Comparison of ENCODE assay signal across 8 cellular contexts in genomic region chr18:12990662-12990976, GRCh38. TPM values are rescaled to one million over a fixed set of nuclear protein-coding genes. Genes with fewer than 3 reads are reported as not detected.
DNase-seq lines count a peak whose midpoint lies in the region; ATAC-seq, FAIRE-seq and TF ChIP-seq lines count a peak whose summit lies in the region.

No MANE protein-coding gene starts in this region.

- H3K4me3 ChIP-seq in PC-9 (peak overlapping the region; percentile 83), esophagus muscularis mucosa (peak overlapping the region; percentile 70 to 92 (median 78)), osteoblast (ENCODE audit: insufficient read depth, low read length) (peak overlapping the region; percentile 89)

- peaks cover 49% of the 10 kb centered on the region for H3F3A ChIP-seq in PC-9 (ENCODE audit: insufficient read depth, low read depth)

- CTCF ChIA-PET in activated CD8-positive, alpha-beta memory T cell treated with anti-CD3 and anti-CD28 coated beads, Interleukin-2, amount 10 ng/mL, durations not matched to agents 7 days and 5 days (lab: Charles Lee) = interaction anchor here (0.7 to 2.8 kb wide), 7 partner anchors 10 to 636 kb away, joined by 3 to 11 read pairs (median 4); partner anchors contain the start of gene SEH1L
- CTCF ChIA-PET in PC-9 (lab: Charles Lee) = interaction anchor here (0.6 to 1.3 kb wide), 4 partner anchors 16 to 1275 kb away, joined by 3 to 11 read pairs (median 4); no protein-coding TSS in a partner anchor

- no peak for TF ChIP-seq EP300 in esophagus muscularis mucosa (IDR thresholded peaks at IDR 0.05)

- H3K9me3 Mint-ChIP-seq in activated CD8-positive, alpha-beta memory T cell treated with anti-CD3 and anti-CD28 coated beads, Interleukin-2, amount 10 ng/mL, durations not matched to agents 7 days and 5 days (ENCODE audit: low read depth) = no peaks in the 10 kb centered on the region

- TF ChIP-seq POLR2A in esophagus muscularis mucosa (IDR thresholded peaks at IDR 0.05; ENCODE audit: low read depth) (no peak), GM12891 (IDR thresholded peaks at IDR 0.05; ENCODE audit: low read depth, low read length) (no peak)

- BruUV-seq in PC-9 (replicated peaks; lab: Mats Ljungman, UMichigan) = TSS peak; percentile 95

- 2% methylated on average over 8 of the region's 11 CpGs for WGBS in esophagus muscularis mucosa

- no peaks in the 10 kb centered on the region for H3K27me3 ChIP-seq in PC-9 (ENCODE audit: insufficient read depth, low read depth)
- no peaks in the 10 kb centered on the region for H3K27me3 ChIP-seq in esophagus muscularis mucosa
- no peaks in the 10 kb centered on the region for H3K27me3 ChIP-seq in osteoblast (ENCODE audit: insufficient read depth, low read length)

- H4K20me1 ChIP-seq in PC-9 (ENCODE audit: insufficient read depth) = no peaks in the 10 kb centered on the region
- H4K20me1 ChIP-seq in osteoblast (ENCODE audit: insufficient read depth, low read length) = peaks cover 6% of the 10 kb centered on the region

- peak overlapping the region; percentile 92 for H3K27ac Mint-ChIP-seq in activated CD8-positive, alpha-beta memory T cell treated with anti-CD3 and anti-CD28 coated beads, Interleukin-2, amount 10 ng/mL, durations not matched to agents 7 days and 5 days

- peak overlapping the region; percentile 92 for H2AFZ ChIP-seq in PC-9
- peak overlapping the region; percentile 87 for H2AFZ ChIP-seq in osteoblast (ENCODE audit: low read length)

- no peak for ATAC-seq in activated CD8-positive, alpha-beta memory T cell treated with anti-CD3 and anti-CD28 coated beads, Interleukin-2, amount 10 ng/mL, durations not matched to agents 7 days and 5 days

- H3K4me1 Mint-ChIP-seq in activated CD8-positive, alpha-beta memory T cell treated with anti-CD3 and anti-CD28 coated beads, Interleukin-2, amount 10 ng/mL, durations not matched to agents 7 days and 5 days = peaks cover 21% of the 10 kb centered on the region

- intact Hi-C loops in PC-9 (cut with micrococcal nuclease; ENCODE audit: unreplicated experiment) (no loop called here), esophagus muscularis mucosa (cut with DNase I) (loop anchor here (2.0 kb wide), 1 partner anchor 42 kb away; the partner anchor contains the start of gene SEH1L)

- peaks cover 3% of the 10 kb centered on the region for H3K27me3 Mint-ChIP-seq in activated CD8-positive, alpha-beta memory T cell treated with anti-CD3 and anti-CD28 coated beads, Interleukin-2, amount 10 ng/mL, durations not matched to agents 7 days and 5 days

- H3K9me3 ChIP-seq in PC-9 (ENCODE audit: insufficient read depth, low read depth) = no peaks in the 10 kb centered on the region
- no peaks in the 10 kb centered on the region for H3K9me3 ChIP-seq in esophagus muscularis mucosa
- no peaks in the 10 kb centered on the region for H3K9me3 ChIP-seq in osteoblast (ENCODE audit: low read depth, low read length)

- H3K36me3 ChIP-seq in PC-9 (ENCODE audit: low read depth) = peaks cover 9% of the 10 kb centered on the region; the same call in 1 of the 2 replicates
- H3K36me3 ChIP-seq in esophagus muscularis mucosa = peaks cover 0 to 7% (median 3%) of the 10 kb centered on the region in 4 donors
- H3K36me3 ChIP-seq in osteoblast (ENCODE audit: insufficient read depth, low read length) = no peaks in the 10 kb centered on the region

- POLR2A ChIA-PET in PC-9 (lab: Charles Lee; ENCODE audit: unreplicated experiment) = interaction anchor here (0.6 to 1.2 kb wide), 18 partner anchors 9 to 1156 kb away, joined by 3 to 29 read pairs (median 5); partner anchors contain the start of genes AFG3L2, CEP76, PRELID3A and PSMG2

- no peaks in the 10 kb centered on the region for H3K9me2 ChIP-seq in PC-9 (ENCODE audit: insufficient read depth)

- peaks cover 26% of the 10 kb centered on the region for H3K4me1 ChIP-seq in PC-9 (replicated peaks; ENCODE audit: insufficient read depth)
- H3K4me1 ChIP-seq in esophagus muscularis mucosa = peaks cover 16 to 32% (median 25%) of the 10 kb centered on the region in 4 donors
- H3K4me1 ChIP-seq in osteoblast (ENCODE audit: insufficient read depth, low read length) = peaks cover 19% of the 10 kb centered on the region

- no peak for DNase-seq in activated CD8-positive, alpha-beta memory T cell treated with anti-CD3 and anti-CD28 coated beads, Interleukin-2, amount 10 ng/mL, durations not matched to agents 7 days and 5 days
- DNase-seq in activated CD8-positive, alpha-beta memory T cell treated with anti-CD3 and anti-CD28 coated beads for 24 hours = no peak
- DNase-seq in PC-9 = peak in 1 of 2 experiments; percentile 72
- DNase-seq in esophagus muscularis mucosa (ENCODE audit: extremely low spot score) = no peak
- DNase-seq in osteoblast (ENCODE audit: insufficient read length, low spot score, missing footprints) = no peak
- DNase-seq in stimulated activated CD4-positive, alpha-beta T cell treated with anti-CD3 and anti-CD28 coated beads, Interleukin-12 subunit alpha, Interleukin-12 subunit beta, amount 100 ng/mL, for 4 hours = no peak
- no peak for DNase-seq in GM12891 (ENCODE audit: insufficient read length, low spot score)
- DNase-seq in cerebellum (ENCODE audit: low spot score) = no peak

- peak overlapping the region; percentile 77 for H3K27ac ChIP-seq in PC-9
- peak overlapping the region; percentile 79 to 91 (median 86) for H3K27ac ChIP-seq in esophagus muscularis mucosa (replicated peaks in 1 of 4)
- peak overlapping the region; percentile 81 for H3K27ac ChIP-seq in osteoblast (ENCODE audit: low read depth, low read length)

- no peak for FAIRE-seq in GM12891 (lab: Jason Lieb, UNC)

- peak overlapping the region; percentile 95 for H3K4me2 ChIP-seq in PC-9
- H3K4me2 ChIP-seq in osteoblast (ENCODE audit: insufficient read depth, low read length) = peak overlapping the region; percentile 98

- H3K79me2 ChIP-seq in PC-9 (ENCODE audit: low read depth) (peaks cover 42% of the 10 kb centered on the region), osteoblast (ENCODE audit: insufficient read depth, low read length) (peaks cover 37% of the 10 kb centered on the region)

- peak overlapping the region; percentile 88 for H3K4me3 Mint-ChIP-seq in activated CD8-positive, alpha-beta memory T cell treated with anti-CD3 and anti-CD28 coated beads, Interleukin-2, amount 10 ng/mL, durations not matched to agents 7 days and 5 days

- TF ChIP-seq CTCF in PC-9 (conservative IDR thresholded peaks at IDR 0.05) (no peak), esophagus muscularis mucosa (IDR thresholded peaks at IDR 0.05) (no peak), osteoblast (IDR thresholded peaks at IDR 0.05; ENCODE audit: extremely low read depth, low read depth, low read length) (no peak)

- H3K36me3 Mint-ChIP-seq in activated CD8-positive, alpha-beta memory T cell treated with anti-CD3 and anti-CD28 coated beads, Interleukin-2, amount 10 ng/mL, durations not matched to agents 7 days and 5 days = peaks cover 10% of the 10 kb centered on the region

TF ChIP-seq in GM12891, 5 proteins besides CTCF, POLR2A, EP300 and RAD21:
- TF ChIP-seq SPI1 (IDR thresholded peaks at IDR 0.05; ENCODE audit: low read depth, low read length) = no peak
- TF ChIP-seq POU2F2 (IDR thresholded peaks at IDR 0.05; ENCODE audit: low read depth, low read length) = no peak; the same call in 1 of the 2 replicates
- TF ChIP-seq POLR2AphosphoS5 (IDR thresholded peaks at IDR 0.05; ENCODE audit: low read depth, low read length) = no peak
- no peak for TF ChIP-seq TAF1 (IDR thresholded peaks at IDR 0.05; ENCODE audit: low read depth, low read length)
- TF ChIP-seq PAX5 (IDR thresholded peaks at IDR 0.05; ENCODE audit: insufficient read depth, low read length, severe bottlenecking) = no peak
TF ChIP-seq in GM12891: peak in this region for 0.

RNA-seq across cellular contexts. Expression of gene CEP192, which starts 0.5 kb away (rescaled TPM):
- total RNA-seq in activated CD8-positive, alpha-beta memory T cell treated with anti-CD3 and anti-CD28 coated beads, Interleukin-2, amount 10 ng/mL, durations not matched to agents 7 days and 5 days = 10 to 100 TPM; 36.6 to 57.4 TPM
- total RNA-seq in PC-9 (2021) (37.8 and 44.9 TPM in 2 replicates), esophagus muscularis mucosa (10 to 100 TPM; 18.7 to 21.6 (median 19.6) TPM), osteoblast (29.7 and 29.8 TPM in 2 replicates), cerebellum (49.3 TPM)
- polyA plus RNA-seq in GM12891 (2012; ENCODE audit: low read depth, missing spikeins) = 13.8 TPM

RNA-seq across cellular contexts. Expression of gene SEH1L, which starts 42.8 kb away (rescaled TPM):
- total RNA-seq in activated CD8-positive, alpha-beta memory T cell treated with anti-CD3 and anti-CD28 coated beads, Interleukin-2, amount 10 ng/mL, durations not matched to agents 7 days and 5 days = 10 to 100 TPM; 50.9 to 66.7 TPM
- 98.3 and 101 TPM in 2 replicates for total RNA-seq in PC-9 (2021)
- 10 to 100 TPM; 18.0 to 42.6 (median 23.2) TPM for total RNA-seq in esophagus muscularis mucosa
- 45.7 and 51.0 TPM in 2 replicates for total RNA-seq in osteoblast
- polyA plus RNA-seq in GM12891 (2012; ENCODE audit: low read depth, missing spikeins) = 21.0 TPM
- total RNA-seq in cerebellum = 26.6 TPM
